In genomic region chr17:76726766-76727718, GRCh38 we compare ENCODE assay signal across 1 cellular context.
TF ChIP-seq lines count a peak whose summit lies in the region.

A gene with protein sequence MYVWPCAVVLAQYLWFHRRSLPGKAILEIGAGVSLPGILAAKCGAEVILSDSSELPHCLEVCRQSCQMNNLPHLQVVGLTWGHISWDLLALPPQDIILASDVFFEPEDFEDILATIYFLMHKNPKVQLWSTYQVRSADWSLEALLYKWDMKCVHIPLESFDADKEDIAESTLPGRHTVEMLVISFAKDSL (plus strand): TSS chr17:76726839. CDS start chr17:76729711, 2,872 bp downstream.

TF ChIP-seq in HepG2, 621 proteins besides CTCF, POLR2A, EP300 and RAD21 (continued from another document):
- no peak for TF ChIP-seq MLXIP (CRISPR knock-in tag; IDR thresholded peaks at IDR 0.05; ENCODE audit: borderline replicate concordance)
- TF ChIP-seq ZNF605 (CRISPR knock-in tag; IDR thresholded peaks at IDR 0.05): peak; percentile 74; the same call in 1 of the 2 replicates
- TF ChIP-seq MTA1 (CRISPR knock-in tag; IDR thresholded peaks at IDR 0.05; ENCODE audit: borderline replicate concordance): no peak; the same call in 1 of the 2 replicates
- TF ChIP-seq MXD4 (CRISPR knock-in tag; IDR thresholded peaks at IDR 0.05): peak; percentile 66; the same call in 1 of the 2 replicates
- TF ChIP-seq SMC3 (IDR thresholded peaks at IDR 0.05; ENCODE audit: low read length): peak; percentile 9; the same call in 1 of the 2 replicates
- 0 out of 2 replicates have a peak, but pooled peaks have one; percentile 76 for TF ChIP-seq DMTF1 (CRISPR knock-in tag; IDR thresholded peaks at IDR 0.05)
- 0 out of 2 replicates have a peak, but pooled peaks have one; percentile 16 for TF ChIP-seq SSRP1 (CRISPR knock-in tag; IDR thresholded peaks at IDR 0.05)
- TF ChIP-seq ATRX (CRISPR knock-in tag; IDR thresholded peaks at IDR 0.05; ENCODE audit: borderline replicate concordance): no peak
- peak; percentile 98 for TF ChIP-seq REL (CRISPR knock-in tag; conservative IDR thresholded peaks at IDR 0.05)
- TF ChIP-seq, protein P1, sequence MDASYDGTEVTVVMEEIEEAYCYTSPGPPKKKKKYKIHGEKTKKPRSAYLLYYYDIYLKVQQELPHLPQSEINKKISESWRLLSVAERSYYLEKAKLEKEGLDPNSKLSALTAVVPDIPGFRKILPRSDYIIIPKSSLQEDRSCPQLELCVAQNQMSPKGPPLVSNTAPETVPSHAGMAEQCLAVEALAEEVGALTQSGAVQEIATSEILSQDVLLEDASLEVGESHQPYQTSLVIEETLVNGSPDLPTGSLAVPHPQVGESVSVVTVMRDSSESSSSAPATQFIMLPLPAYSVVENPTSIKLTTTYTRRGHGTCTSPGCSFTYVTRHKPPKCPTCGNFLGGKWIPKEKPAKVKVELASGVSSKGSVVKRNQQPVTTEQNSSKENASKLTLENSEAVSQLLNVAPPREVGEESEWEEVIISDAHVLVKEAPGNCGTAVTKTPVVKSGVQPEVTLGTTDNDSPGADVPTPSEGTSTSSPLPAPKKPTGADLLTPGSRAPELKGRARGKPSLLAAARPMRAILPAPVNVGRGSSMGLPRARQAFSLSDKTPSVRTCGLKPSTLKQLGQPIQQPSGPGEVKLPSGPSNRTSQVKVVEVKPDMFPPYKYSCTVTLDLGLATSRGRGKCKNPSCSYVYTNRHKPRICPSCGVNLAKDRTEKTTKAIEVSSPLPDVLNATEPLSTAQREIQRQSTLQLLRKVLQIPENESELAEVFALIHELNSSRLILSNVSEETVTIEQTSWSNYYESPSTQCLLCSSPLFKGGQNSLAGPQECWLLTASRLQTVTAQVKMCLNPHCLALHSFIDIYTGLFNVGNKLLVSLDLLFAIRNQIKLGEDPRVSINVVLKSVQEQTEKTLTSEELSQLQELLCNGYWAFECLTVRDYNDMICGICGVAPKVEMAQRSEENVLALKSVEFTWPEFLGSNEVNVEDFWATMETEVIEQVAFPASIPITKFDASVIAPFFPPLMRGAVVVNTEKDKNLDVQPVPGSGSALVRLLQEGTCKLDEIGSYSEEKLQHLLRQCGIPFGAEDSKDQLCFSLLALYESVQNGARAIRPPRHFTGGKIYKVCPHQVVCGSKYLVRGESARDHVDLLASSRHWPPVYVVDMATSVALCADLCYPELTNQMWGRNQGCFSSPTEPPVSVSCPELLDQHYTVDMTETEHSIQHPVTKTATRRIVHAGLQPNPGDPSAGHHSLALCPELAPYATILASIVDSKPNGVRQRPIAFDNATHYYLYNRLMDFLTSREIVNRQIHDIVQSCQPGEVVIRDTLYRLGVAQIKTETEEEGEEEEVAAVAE (CRISPR knock-in tag; IDR thresholded peaks at IDR 0.05; ENCODE audit: borderline replicate concordance): 0 out of 2 replicates have a peak, but pooled peaks have one; percentile 32
- no peak for TF ChIP-seq ZNF326 (CRISPR knock-in tag; IDR thresholded peaks at IDR 0.05; ENCODE audit: borderline replicate concordance)
- TF ChIP-seq, protein P2, sequence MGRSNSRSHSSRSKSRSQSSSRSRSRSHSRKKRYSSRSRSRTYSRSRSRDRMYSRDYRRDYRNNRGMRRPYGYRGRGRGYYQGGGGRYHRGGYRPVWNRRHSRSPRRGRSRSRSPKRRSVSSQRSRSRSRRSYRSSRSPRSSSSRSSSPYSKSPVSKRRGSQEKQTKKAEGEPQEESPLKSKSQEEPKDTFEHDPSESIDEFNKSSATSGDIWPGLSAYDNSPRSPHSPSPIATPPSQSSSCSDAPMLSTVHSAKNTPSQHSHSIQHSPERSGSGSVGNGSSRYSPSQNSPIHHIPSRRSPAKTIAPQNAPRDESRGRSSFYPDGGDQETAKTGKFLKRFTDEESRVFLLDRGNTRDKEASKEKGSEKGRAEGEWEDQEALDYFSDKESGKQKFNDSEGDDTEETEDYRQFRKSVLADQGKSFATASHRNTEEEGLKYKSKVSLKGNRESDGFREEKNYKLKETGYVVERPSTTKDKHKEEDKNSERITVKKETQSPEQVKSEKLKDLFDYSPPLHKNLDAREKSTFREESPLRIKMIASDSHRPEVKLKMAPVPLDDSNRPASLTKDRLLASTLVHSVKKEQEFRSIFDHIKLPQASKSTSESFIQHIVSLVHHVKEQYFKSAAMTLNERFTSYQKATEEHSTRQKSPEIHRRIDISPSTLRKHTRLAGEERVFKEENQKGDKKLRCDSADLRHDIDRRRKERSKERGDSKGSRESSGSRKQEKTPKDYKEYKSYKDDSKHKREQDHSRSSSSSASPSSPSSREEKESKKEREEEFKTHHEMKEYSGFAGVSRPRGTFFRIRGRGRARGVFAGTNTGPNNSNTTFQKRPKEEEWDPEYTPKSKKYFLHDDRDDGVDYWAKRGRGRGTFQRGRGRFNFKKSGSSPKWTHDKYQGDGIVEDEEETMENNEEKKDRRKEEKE (IDR thresholded peaks at IDR 0.05): no peak
- TF ChIP-seq PCBP2 (optimal IDR thresholded peaks at IDR 0.05; ENCODE audit: low read depth, low read length, poor library complexity, severe bottlenecking): no peak
- TF ChIP-seq, protein P3, sequence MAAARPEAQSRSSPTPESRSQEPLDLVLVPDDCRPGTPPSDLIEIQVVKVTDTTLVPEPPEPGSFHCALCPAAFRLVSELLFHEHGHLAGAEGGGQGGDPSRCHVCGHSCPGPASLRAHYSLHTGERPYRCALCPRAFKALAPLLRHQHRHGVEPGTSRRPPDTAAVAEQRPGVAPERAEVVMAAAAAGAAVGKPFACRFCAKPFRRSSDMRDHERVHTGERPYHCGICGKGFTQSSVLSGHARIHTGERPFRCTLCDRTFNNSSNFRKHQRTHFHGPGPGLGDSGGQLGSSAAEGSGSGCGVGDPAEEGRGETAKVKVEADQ (CRISPR knock-in tag; IDR thresholded peaks at IDR 0.05; ENCODE audit: borderline replicate concordance): no peak
- TF ChIP-seq MIXL1 (CRISPR knock-in tag; IDR thresholded peaks at IDR 0.05): 0 out of 2 replicates have a peak, but pooled peaks have one; percentile 6
- no peak for TF ChIP-seq ZNF577 (CRISPR knock-in tag; IDR thresholded peaks at IDR 0.05; ENCODE audit: borderline replicate concordance, low read depth)
TF ChIP-seq in HepG2: peak in this region for 252.
